ENCODE assay signal across 9 cellular contexts in the genomic region with DNA sequence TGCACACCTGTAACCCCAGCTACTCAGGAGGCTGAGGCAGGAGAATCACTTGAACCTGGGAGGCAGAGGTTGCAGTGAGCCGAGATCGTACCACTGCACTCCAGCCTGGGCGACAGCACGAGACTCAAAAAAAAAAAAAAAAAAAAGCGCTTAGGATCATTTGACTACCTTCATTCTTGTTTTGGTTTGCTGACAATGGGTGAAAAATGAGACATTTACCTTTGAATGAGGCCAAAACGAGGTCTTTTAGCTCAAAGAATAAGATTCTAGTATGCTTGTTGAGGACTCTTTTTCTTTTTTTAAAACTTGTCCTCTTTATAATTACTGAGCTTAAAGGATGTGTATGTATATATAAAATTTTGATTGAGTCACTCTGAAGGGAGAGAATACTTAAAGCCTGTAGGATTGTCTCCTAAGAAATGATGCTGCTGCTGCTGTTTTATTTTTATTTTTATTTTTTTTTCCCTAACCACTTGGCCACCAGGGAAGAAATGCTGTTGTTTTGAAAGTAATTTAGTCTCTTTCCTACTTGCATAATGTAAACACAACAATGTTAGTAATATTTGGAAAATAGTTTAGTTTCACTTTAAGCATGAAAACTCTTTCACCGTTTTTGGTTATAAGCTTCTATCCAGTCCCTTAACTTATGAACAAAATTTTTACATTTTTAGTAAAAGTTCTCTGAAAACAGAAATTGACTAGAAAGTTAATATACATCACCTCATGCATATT. TPM values are rescaled to one million over a fixed set of nuclear protein-coding genes. Genes with fewer than 3 reads are reported as not detected.
DNase-seq lines count a peak whose midpoint lies in the region; ATAC-seq lines count a peak whose summit lies in the region.
"Had no signal": no experiment of that assay in that cellular context is flagged by ENCODE, and none has a peak within 500 bp of the region (broad histone marks: within the 10 kb centered on the region; RNA-seq: fewer than 3 reads in every experiment).

No MANE protein-coding gene starts in this region.

- no peaks in the 10 kb centered on the region for H3K27me3 Mint-ChIP-seq in activated naive CD4-positive, alpha-beta T cell treated with anti-CD3 and anti-CD28 coated beads for 36 hours (ENCODE audit: low read depth)
- no peaks in the 10 kb centered on the region for H3K27me3 Mint-ChIP-seq in T-helper 2 cell treated with Interferon-gamma antibody and Interleukin-4, amounts not matched to agents 5 μg/mL and 100 μg/mL, for 36 hours (ENCODE audit: low read depth)
- H3K27me3 Mint-ChIP-seq in stimulated activated memory B cell treated with anti-CD40 and anti-IgM and Interleukin-4, amounts not matched to agents 10 μg/mL and 1 μg/mL and 100 μg/mL, for 72 hours = no peaks in the 10 kb centered on the region

- CTCF ChIA-PET in activated naive CD4-positive, alpha-beta T cell treated with anti-CD3 and anti-CD28 coated beads for 36 hours (lab: Charles Lee) = interaction anchor here (0.6 to 2.0 kb wide), 6 partner anchors 17 to 358 kb away, joined by 3 to 7 read pairs (median 4); no protein-coding TSS in a partner anchor

- no peaks in the 10 kb centered on the region for H3K9me3 Mint-ChIP-seq in activated naive CD4-positive, alpha-beta T cell treated with anti-CD3 and anti-CD28 coated beads for 36 hours
- no peaks in the 10 kb centered on the region for H3K9me3 Mint-ChIP-seq in T-helper 2 cell treated with Interferon-gamma antibody and Interleukin-4, amounts not matched to agents 5 μg/mL and 100 μg/mL, for 36 hours
- H3K9me3 Mint-ChIP-seq in stimulated activated memory B cell treated with anti-CD40 and anti-IgM and Interleukin-4, amounts not matched to agents 10 μg/mL and 1 μg/mL and 100 μg/mL, for 72 hours = no peaks in the 10 kb centered on the region

- ATAC-seq in HG02763 (IDR thresholded peaks at IDR 0.05; ENCODE audit: unreplicated experiment) = peak; percentile 15
- ATAC-seq in stimulated activated memory B cell treated with anti-CD40 and anti-IgM and Interleukin-4, amounts not matched to agents 10 μg/mL and 1 μg/mL and 100 μg/mL, for 72 hours = no peak

- no peak for DNase-seq in activated naive CD4-positive, alpha-beta T cell treated with anti-CD3 and anti-CD28 coated beads for 36 hours
- no peak for DNase-seq in activated naive CD4-positive, alpha-beta T cell (lab: John Stamatoyannopoulos, UW)
- DNase-seq in T-helper 2 cell treated with Interferon-gamma antibody and Interleukin-4, amounts not matched to agents 5 μg/mL and 100 μg/mL, for 36 hours (ENCODE audit: low spot score) = no peak
- DNase-seq in NCI-H526 treated with DMSO at 0.1 percent for 48 hours (lab: John Stamatoyannopoulos, UW) = no peak
- no peak for DNase-seq in stimulated activated CD4-positive, alpha-beta T cell treated with anti-CD3 and anti-CD28 coated beads, Interleukin-4, amount 100 ng/mL, for 1 hour
- no peak for DNase-seq in effector CD4-positive, alpha-beta T cell
- DNase-seq: stimulated activated CD4-positive, alpha-beta T cell treated with anti-CD3 and anti-CD28 coated beads, Interleukin-4, amount 100 ng/mL, for 4 hours had no signal

- peaks cover 10% of the 10 kb centered on the region for H3K36me3 Mint-ChIP-seq in activated naive CD4-positive, alpha-beta T cell treated with anti-CD3 and anti-CD28 coated beads for 36 hours (ENCODE audit: low read depth)
- peaks cover 40% of the 10 kb centered on the region for H3K36me3 Mint-ChIP-seq in T-helper 2 cell treated with Interferon-gamma antibody and Interleukin-4, amounts not matched to agents 5 μg/mL and 100 μg/mL, for 36 hours (ENCODE audit: low read depth)
- peaks cover 31% of the 10 kb centered on the region for H3K36me3 Mint-ChIP-seq in stimulated activated memory B cell treated with anti-CD40 and anti-IgM and Interleukin-4, amounts not matched to agents 10 μg/mL and 1 μg/mL and 100 μg/mL, for 72 hours

- no peak overlapping the region for H3K4me3 Mint-ChIP-seq in activated naive CD4-positive, alpha-beta T cell treated with anti-CD3 and anti-CD28 coated beads for 36 hours
- peak overlapping the region; percentile 57 for H3K4me3 Mint-ChIP-seq in T-helper 2 cell treated with Interferon-gamma antibody and Interleukin-4, amounts not matched to agents 5 μg/mL and 100 μg/mL, for 36 hours
- no peak overlapping the region for H3K4me3 Mint-ChIP-seq in stimulated activated memory B cell treated with anti-CD40 and anti-IgM and Interleukin-4, amounts not matched to agents 10 μg/mL and 1 μg/mL and 100 μg/mL, for 72 hours

- peaks cover 52% of the 10 kb centered on the region for H3K4me1 Mint-ChIP-seq in activated naive CD4-positive, alpha-beta T cell treated with anti-CD3 and anti-CD28 coated beads for 36 hours (ENCODE audit: low read depth)
- peaks cover 43% of the 10 kb centered on the region for H3K4me1 Mint-ChIP-seq in T-helper 2 cell treated with Interferon-gamma antibody and Interleukin-4, amounts not matched to agents 5 μg/mL and 100 μg/mL, for 36 hours (ENCODE audit: low read depth)
- peaks cover 25% of the 10 kb centered on the region for H3K4me1 Mint-ChIP-seq in stimulated activated memory B cell treated with anti-CD40 and anti-IgM and Interleukin-4, amounts not matched to agents 10 μg/mL and 1 μg/mL and 100 μg/mL, for 72 hours

- intact Hi-C loops in activated naive CD4-positive, alpha-beta T cell treated with anti-CD3 and anti-CD28 coated beads for 36 hours (cut with micrococcal nuclease) = loop anchor here (1.0 kb wide), 1 partner anchor 7 kb away; the partner anchor contains the start of gene UBR2

- peak overlapping the region; percentile 13 for H3K27ac Mint-ChIP-seq in activated naive CD4-positive, alpha-beta T cell treated with anti-CD3 and anti-CD28 coated beads for 36 hours
- peak overlapping the region; percentile 45 for H3K27ac Mint-ChIP-seq in T-helper 2 cell treated with Interferon-gamma antibody and Interleukin-4, amounts not matched to agents 5 μg/mL and 100 μg/mL, for 36 hours
- peak overlapping the region; percentile 63 for H3K27ac Mint-ChIP-seq in stimulated activated memory B cell treated with anti-CD40 and anti-IgM and Interleukin-4, amounts not matched to agents 10 μg/mL and 1 μg/mL and 100 μg/mL, for 72 hours

RNA-seq across cellular contexts. Expression of gene UBR2, which starts 7.9 kb away (rescaled TPM):
- 10 to 100 TPM; 23.1 to 23.5 TPM for total RNA-seq in activated naive CD4-positive, alpha-beta T cell treated with anti-CD3 and anti-CD28 coated beads for 36 hours

Comparison
In these comparisons a context has a peak if more than half of its experiments do, and no peak if none do; other contexts are left out.
1. H3K27ac Mint-ChIP-seq: peak in every context shown above with its lines; median percentile 63 in stimulated activated memory B cell treated with anti-CD40 and anti-IgM and Interleukin-4, amounts not matched to agents 10 μg/mL and 1 μg/mL and 100 μg/mL, for 72 hours; 45 in T-helper 2 cell treated with Interferon-gamma antibody and Interleukin-4, amounts not matched to agents 5 μg/mL and 100 μg/mL, for 36 hours; 13 in activated naive CD4-positive, alpha-beta T cell treated with anti-CD3 and anti-CD28 coated beads for 36 hours.